30 cellular contexts compared by ENCODE assay signal in the genomic region with DNA sequence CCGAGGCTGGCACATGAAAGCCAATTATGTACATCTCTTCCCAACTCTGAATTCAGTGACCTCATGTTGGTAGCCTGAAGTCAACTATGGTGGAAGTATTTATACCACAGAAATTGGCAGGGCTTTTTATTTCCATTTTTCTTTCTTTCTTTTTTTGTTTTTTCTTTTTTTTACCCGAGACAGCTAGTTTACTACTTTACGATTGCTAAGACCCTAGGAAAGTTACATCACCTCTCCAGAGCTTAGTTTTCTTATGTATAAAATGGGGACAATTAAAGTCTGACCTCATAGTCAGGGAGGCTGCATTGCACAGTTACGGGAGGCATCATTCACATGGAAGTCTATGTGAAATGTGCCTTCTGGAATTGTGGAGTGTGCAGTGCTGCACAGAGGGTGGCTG.
"Had no signal": no experiment of that assay in that cellular context is flagged by ENCODE, and none has a peak within 500 bp of the region (broad histone marks: within the 10 kb centered on the region; RNA-seq: fewer than 3 reads in every experiment).

No MANE protein-coding gene starts in this region.

- ATAC-seq: activated CD4-positive, alpha-beta T cell treated with anti-CD3 and anti-CD28 coated beads for 36 hours; activated CD8-positive, alpha-beta memory T cell treated with anti-CD3 and anti-CD28 coated beads, Interleukin-2, amount 10 ng/mL, durations not matched to agents 7 days and 5 days; activated CD8-positive, alpha-beta T cell treated with anti-CD3 and anti-CD28 coated beads, Interleukin-2, amount 10 ng/mL, durations not matched to agents 7 days and 5 days; activated naive CD8-positive, alpha-beta T cell treated with anti-CD3 and anti-CD28 coated beads, Interleukin-2, amount 50 U/mL, for 24 hours; body of pancreas; effector memory CD8-positive, alpha-beta T cell; foreskin keratinocyte; gastrocnemius medialis; heart left ventricle had no signal

- H3K36me3 ChIP-seq: adrenal gland, esophagus muscularis mucosa, gastrocnemius medialis, heart left ventricle had no signal

- H3K27ac ChIP-seq: adrenal gland, body of pancreas, esophagus muscularis mucosa, foreskin keratinocyte, gastrocnemius medialis, heart left ventricle had no signal

- H3K9me3 ChIP-seq: adrenal gland, body of pancreas, esophagus muscularis mucosa, gastrocnemius medialis, heart left ventricle had no signal

- H3K4me3 ChIP-seq: adrenal gland, body of pancreas, esophagus muscularis mucosa, gastrocnemius medialis, heart left ventricle had no signal

- DNase-seq: activated CD4-positive, alpha-beta memory T cell treated with anti-CD3 and anti-CD28 coated beads for 36 hours; activated CD4-positive, alpha-beta T cell treated with anti-CD3 and anti-CD28 coated beads for 36 hours; activated CD4-positive, alpha-beta T cell treated with anti-CD3 and anti-CD28 coated beads, Interleukin-2, amount 10 ng/mL, durations not matched to agents 24 days and 14 days; activated CD4-positive, CD25-positive, alpha-beta regulatory T cell; activated CD4-positive, CD25-positive, alpha-beta regulatory T cell treated with anti-CD3 and anti-CD28 coated beads, Interleukin-2, amount 50 U/mL, for 72 hours; activated CD8-positive, alpha-beta memory T cell treated with anti-CD3 and anti-CD28 coated beads, Interleukin-2, amount 10 ng/mL, durations not matched to agents 7 days and 5 days; activated CD8-positive, alpha-beta memory T cell treated with anti-CD3 and anti-CD28 coated beads, Interleukin-2, amount 50 U/mL, for 4 hours; activated CD8-positive, alpha-beta T cell treated with anti-CD3 and anti-CD28 coated beads, Interleukin-2, amount 10 ng/mL, durations not matched to agents 7 days and 5 days; activated effector memory CD4-positive, alpha-beta T cell treated with anti-CD3 and anti-CD28 coated beads, Interleukin-2, amount 50 U/mL, for 16 hours; activated naive CD4-positive, alpha-beta T cell treated with anti-CD3 and anti-CD28 coated beads for 36 hours; activated naive CD8-positive, alpha-beta T cell treated with anti-CD3 and anti-CD28 coated beads for 36 hours; activated naive CD8-positive, alpha-beta T cell treated with anti-CD3 and anti-CD28 coated beads, Interleukin-2, amount 50 U/mL, for 24 hours; activated T-cell treated with anti-CD3 and anti-CD28 coated beads, Interleukin-2, amount 50 U/mL, for 1 hour; activated T-cell treated with anti-CD3 and anti-CD28 coated beads, Interleukin-2, amount 50 U/mL, for 48 hours; adrenal gland; amygdala; aorta; body of pancreas; caudate nucleus; cortex of kidney; dermis blood vessel endothelial cell; effector CD4-positive, alpha-beta T cell; effector memory CD8-positive, alpha-beta T cell; erythroblast; foreskin keratinocyte; gastrocnemius medialis; glutamatergic neuron; heart left ventricle; T-helper 2 cell had no signal

- H3K4me1 ChIP-seq: adrenal gland, body of pancreas had no signal

- H3K27me3 ChIP-seq: adrenal gland, body of pancreas, foreskin keratinocyte, gastrocnemius medialis had no signal
